In the genomic region with DNA sequence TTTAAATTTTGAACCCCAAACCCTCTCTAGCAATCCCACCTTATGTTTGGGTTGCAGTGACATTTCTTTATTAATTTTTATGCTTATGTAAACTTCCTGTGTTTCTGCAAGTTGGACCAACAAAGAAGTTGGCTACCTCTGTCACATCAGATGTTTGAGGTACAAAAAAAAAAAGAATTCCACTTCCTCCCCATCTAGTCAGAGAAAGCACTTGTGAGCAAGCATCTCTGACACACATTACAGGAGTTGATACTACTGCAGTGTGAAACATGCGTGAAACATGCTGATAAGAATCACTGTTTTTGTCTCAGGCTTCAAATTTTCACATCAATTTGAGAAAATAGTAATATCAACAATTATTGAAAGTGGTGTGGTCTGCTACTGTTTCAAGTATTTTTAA, we compare ENCODE assay signal across 8 cellular contexts. TPM values are rescaled to one million over a fixed set of nuclear protein-coding genes. Genes with fewer than 3 reads are reported as not detected.
DNase-seq lines count a peak whose midpoint lies in the region; ATAC-seq and TF ChIP-seq lines count a peak whose summit lies in the region.

No MANE protein-coding gene starts in this region.

- peak overlapping the region; percentile 86 to 93 for H3K4me3 Mint-ChIP-seq in activated T-cell treated with anti-CD3 and anti-CD28 coated beads, Interleukin-2, amount 50 U/mL, for 72 hours
- H3K4me3 Mint-ChIP-seq in T-helper 17 cell (peak overlapping the region; percentile 93), glutamatergic neuron (ENCODE audit: unreplicated experiment) (peak overlapping the region; percentile 95)

- DNase-seq in activated T-cell treated with anti-CD3 and anti-CD28 coated beads, Interleukin-2, amount 50 U/mL, for 72 hours: peak; percentile 12 to 20
- DNase-seq in activated T-cell treated with anti-CD3 and anti-CD28 coated beads, Interleukin-2, amount 50 U/mL, for 48 hours: no peak
- DNase-seq in T-helper 17 cell: no peak
- DNase-seq in glutamatergic neuron: no peak
- no peak for DNase-seq in suprapubic skin (ENCODE audit: low spot score in 2 of 2)
- DNase-seq in DMS 273 (lab: John Stamatoyannopoulos, UW; ENCODE audit: unreplicated experiment): no peak

- no peak overlapping the region for H3K27ac ChIP-seq in suprapubic skin

- TF ChIP-seq POLR2A in suprapubic skin (IDR thresholded peaks at IDR 0.05): no peak

- H3K4me1 ChIP-seq in suprapubic skin: peaks cover 29% of the 10 kb centered on the region

- H3K4me3 ChIP-seq in suprapubic skin: peak overlapping the region; percentile 92

- no peaks in the 10 kb centered on the region for H3K9me3 Mint-ChIP-seq in activated T-cell treated with anti-CD3 and anti-CD28 coated beads, Interleukin-2, amount 50 U/mL, for 72 hours
- peaks cover 5% of the 10 kb centered on the region for H3K9me3 Mint-ChIP-seq in glutamatergic neuron (ENCODE audit: unreplicated experiment)

- H3K9me3 ChIP-seq in T-helper 17 cell (ENCODE audit: control insufficient read depth, low read length, poor library complexity, severe bottlenecking): no peaks in the 10 kb centered on the region
- no peaks in the 10 kb centered on the region for H3K9me3 ChIP-seq in suprapubic skin

- peaks cover 30% of the 10 kb centered on the region for H3K4me1 Mint-ChIP-seq in activated T-cell treated with anti-CD3 and anti-CD28 coated beads, Interleukin-2, amount 50 U/mL, for 72 hours (ENCODE audit: low read depth)
- H3K4me1 Mint-ChIP-seq in T-helper 17 cell: peaks cover 20% of the 10 kb centered on the region
- H3K4me1 Mint-ChIP-seq in glutamatergic neuron (ENCODE audit: low read depth, unreplicated experiment): peaks cover 3% of the 10 kb centered on the region

- no peaks in the 10 kb centered on the region for H3K27me3 Mint-ChIP-seq in activated T-cell treated with anti-CD3 and anti-CD28 coated beads, Interleukin-2, amount 50 U/mL, for 72 hours (ENCODE audit: low read depth)
- H3K27me3 Mint-ChIP-seq in T-helper 17 cell (no peaks in the 10 kb centered on the region), glutamatergic neuron (ENCODE audit: unreplicated experiment) (peaks cover 11% of the 10 kb centered on the region)

- TF ChIP-seq EP300 in suprapubic skin (IDR thresholded peaks at IDR 0.05): no peak

- peak; percentile 40 to 42 for ATAC-seq in activated T-cell treated with anti-CD3 and anti-CD28 coated beads, Interleukin-2, amount 50 U/mL, for 72 hours (replicated peaks in 1 of 2)
- ATAC-seq in T-helper 17 cell (peak; percentile 28), GM18502 (IDR thresholded peaks at IDR 0.05; ENCODE audit: poor library complexity, unreplicated experiment) (no peak), GM18520 (IDR thresholded peaks at IDR 0.05; ENCODE audit: unreplicated experiment) (no peak)

- TF ChIP-seq CTCF in glutamatergic neuron (IDR thresholded peaks at IDR 0.05; ENCODE audit: partially characterized antibody, unreplicated experiment): no peak
- TF ChIP-seq CTCF in suprapubic skin (IDR thresholded peaks at IDR 0.05): no peak

- H3K36me3 ChIP-seq in suprapubic skin: no peaks in the 10 kb centered on the region

- no peaks in the 10 kb centered on the region for H3K36me3 Mint-ChIP-seq in activated T-cell treated with anti-CD3 and anti-CD28 coated beads, Interleukin-2, amount 50 U/mL, for 72 hours (ENCODE audit: insufficient read depth in 2 of 2)
- H3K36me3 Mint-ChIP-seq in T-helper 17 cell (ENCODE audit: low read depth): no peaks in the 10 kb centered on the region
- no peaks in the 10 kb centered on the region for H3K36me3 Mint-ChIP-seq in glutamatergic neuron (ENCODE audit: unreplicated experiment)

- peak overlapping the region; percentile 97 for H3K27ac Mint-ChIP-seq in activated T-cell treated with anti-CD3 and anti-CD28 coated beads, Interleukin-2, amount 50 U/mL, for 72 hours
- H3K27ac Mint-ChIP-seq in T-helper 17 cell: peak overlapping the region; percentile 88
- H3K27ac Mint-ChIP-seq in glutamatergic neuron (ENCODE audit: unreplicated experiment): no peak overlapping the region

- no peaks in the 10 kb centered on the region for H3K27me3 ChIP-seq in suprapubic skin

- WGBS in suprapubic skin: 44% methylated on average over 1 of the region's 1 CpG

RNA-seq across cellular contexts. Expression of gene SCAANT1, which starts 1.3 kb away (rescaled TPM):
- total RNA-seq in activated T-cell treated with anti-CD3 and anti-CD28 coated beads, Interleukin-2, amount 50 U/mL, for 72 hours: not detected
- total RNA-seq in T-helper 17 cell (1 to 10 TPM in 1 of 2 donors, not detected in 1; 1.7 TPM), glutamatergic neuron (ENCODE audit: unreplicated experiment) (not detected), suprapubic skin (not detected)

RNA-seq across cellular contexts. Expression of gene ATXN7, which starts 47.2 kb away (rescaled TPM):
- 10 to 100 TPM; 49.9 to 51.3 TPM for total RNA-seq in activated T-cell treated with anti-CD3 and anti-CD28 coated beads, Interleukin-2, amount 50 U/mL, for 72 hours
- total RNA-seq in T-helper 17 cell (100 to 1,000 TPM; 165 to 205 TPM), glutamatergic neuron (ENCODE audit: unreplicated experiment) (22.1 TPM), suprapubic skin (100 to 1,000 TPM in 1 of 4 donors, 10 to 100 TPM in 3; 22.9 to 101 (median 44.2) TPM)

RNA-seq across cellular contexts. Expression of gene THOC7, which starts 47.3 kb away (rescaled TPM):
- total RNA-seq in activated T-cell treated with anti-CD3 and anti-CD28 coated beads, Interleukin-2, amount 50 U/mL, for 72 hours: 10 to 100 TPM; 79.0 to 80.9 TPM
- total RNA-seq in T-helper 17 cell (10 to 100 TPM; 29.9 to 36.6 TPM), glutamatergic neuron (ENCODE audit: unreplicated experiment) (43.3 TPM), suprapubic skin (10 to 100 TPM; 28.0 to 48.8 (median 40.1) TPM)

Comparison
In these comparisons a context has a peak if more than half of its experiments do, and no peak if none do; other contexts are left out.
1. DNase-seq: peak in activated T-cell treated with anti-CD3 and anti-CD28 coated beads, Interleukin-2, amount 50 U/mL, for 72 hours (2 of 2); none in activated T-cell treated with anti-CD3 and anti-CD28 coated beads, Interleukin-2, amount 50 U/mL, for 48 hours (0 of 2), T-helper 17 cell (0 of 3), glutamatergic neuron (single experiment), suprapubic skin (0 of 2) and DMS 273 (single experiment).
2. ATAC-seq: peak in activated T-cell treated with anti-CD3 and anti-CD28 coated beads, Interleukin-2, amount 50 U/mL, for 72 hours (2 of 2) and T-helper 17 cell (single experiment); none in GM18502 (single experiment) and GM18520 (single experiment).
3. Peak in every context shown above with its lines, with median percentiles within 50 percentile points of each other: H3K4me3 Mint-ChIP-seq.